In genomic region chr10:114938818-114939193, GRCh38 we compare ENCODE assay signal across 8 cellular contexts. TPM values are rescaled to one million over a fixed set of nuclear protein-coding genes. Genes with fewer than 3 reads are reported as not detected.
DNase-seq lines count a peak whose midpoint lies in the region; ATAC-seq and TF ChIP-seq lines count a peak whose summit lies in the region.

No MANE protein-coding gene starts in this region.

- H3K18ac ChIP-seq in mesenchymal stem cell (ENCODE audit: low read depth in 1 of 2, low read length in 2 of 2): peak overlapping the region in 1 of 2 experiments; percentile 94

- peak overlapping the region; percentile 38 for H3K4me2 ChIP-seq in mesenchymal stem cell (ENCODE audit: low read length, poor library complexity, severe bottlenecking)

- no peak overlapping the region for H2BK5ac ChIP-seq in mesenchymal stem cell (ENCODE audit: low read depth, low read length, poor library complexity, severe bottlenecking)

- no peak overlapping the region for H2BK12ac ChIP-seq in mesenchymal stem cell (ENCODE audit: low read length in 2 of 2)

- peaks cover 8% of the 10 kb centered on the region for H3K36me3 Mint-ChIP-seq in activated naive CD4-positive, alpha-beta T cell treated with anti-CD3 and anti-CD28 coated beads, Interleukin-2, amount 50 U/mL, for 24 hours

- no peak overlapping the region for H2AK5ac ChIP-seq in mesenchymal stem cell (ENCODE audit: low read length, severe bottlenecking)

- no peaks in the 10 kb centered on the region for H3K27me3 ChIP-seq in mesenchymal stem cell (ENCODE audit: control insufficient read depth in 1 of 2, insufficient read depth in 1 of 2, low read length in 2 of 2)

- H3K27ac ChIP-seq in mesenchymal stem cell (ENCODE audit: low read length, poor library complexity, severe bottlenecking) (no peak overlapping the region), urinary bladder (ENCODE audit: low read depth) (no peak overlapping the region)

- peaks cover 31% of the 10 kb centered on the region for H3K4me1 Mint-ChIP-seq in activated naive CD4-positive, alpha-beta T cell treated with anti-CD3 and anti-CD28 coated beads, Interleukin-2, amount 50 U/mL, for 24 hours

- no peak overlapping the region for H2BK120ac ChIP-seq in mesenchymal stem cell (ENCODE audit: low read depth, low read length)

- DNase-seq in activated naive CD4-positive, alpha-beta T cell (lab: John Stamatoyannopoulos, UW): no peak
- no peak for DNase-seq in astrocyte of the spinal cord (ENCODE audit: low read depth, low spot score)
- no peak for DNase-seq in mesenchymal stem cell
- no peak for DNase-seq in mesenteric fat pad (ENCODE audit: low spot score)

- H2BK15ac ChIP-seq in mesenchymal stem cell (ENCODE audit: low read depth, poor library complexity, severe bottlenecking): no peak overlapping the region

- no peak overlapping the region for H2AFZ ChIP-seq in mesenchymal stem cell (ENCODE audit: low read depth, low read length)

- in situ Hi-C loops in astrocyte of the spinal cord (cut with HindIII; ENCODE audit: low sequenced_read_pairs): no loop called here

- no peak for TF ChIP-seq CTCF in astrocyte of the spinal cord (IDR thresholded peaks at IDR 0.05; ENCODE audit: low read depth, low read length)

- H3K27me3 Mint-ChIP-seq in activated naive CD4-positive, alpha-beta T cell treated with anti-CD3 and anti-CD28 coated beads, Interleukin-2, amount 50 U/mL, for 24 hours: no peaks in the 10 kb centered on the region

- H3K9me3 ChIP-seq in mesenchymal stem cell (ENCODE audit: control insufficient read depth, low read length): no peaks in the 10 kb centered on the region

- H3K79me1 ChIP-seq in mesenchymal stem cell (replicated peaks; ENCODE audit: low read length, poor library complexity, severe bottlenecking): peaks cover 16% of the 10 kb centered on the region

- H3K9me3 Mint-ChIP-seq in activated naive CD4-positive, alpha-beta T cell treated with anti-CD3 and anti-CD28 coated beads, Interleukin-2, amount 50 U/mL, for 24 hours: no peaks in the 10 kb centered on the region

- no peak overlapping the region for H3K23ac ChIP-seq in mesenchymal stem cell (ENCODE audit: low read length in 2 of 2)

- H3K4ac ChIP-seq in mesenchymal stem cell (ENCODE audit: low read depth in 1 of 2, low read length in 2 of 2): peak overlapping the region in 1 of 2 experiments; percentile 95

- WGBS in mesenchymal stem cell: 62% methylated on average over 4 of the region's 6 CpGs
- WGBS in urinary bladder: 12% methylated on average over 6 of the region's 6 CpGs

- H3K4me1 ChIP-seq in mesenchymal stem cell (ENCODE audit: control insufficient read depth, insufficient read depth, low read depth, low read length) (peaks cover 3% of the 10 kb centered on the region), urinary bladder (ENCODE audit: insufficient read depth) (no peaks in the 10 kb centered on the region)

- no peak for ATAC-seq in HG03442 (IDR thresholded peaks at IDR 0.05; ENCODE audit: unreplicated experiment)
- ATAC-seq in HG02870 (IDR thresholded peaks at IDR 0.05; ENCODE audit: unreplicated experiment): no peak

- peak overlapping the region; percentile 94 for H3K27ac Mint-ChIP-seq in activated naive CD4-positive, alpha-beta T cell treated with anti-CD3 and anti-CD28 coated beads, Interleukin-2, amount 50 U/mL, for 24 hours

- no peak overlapping the region for H4K91ac ChIP-seq in mesenchymal stem cell (ENCODE audit: low read length)

- H3K14ac ChIP-seq in mesenchymal stem cell (ENCODE audit: low read length in 2 of 2): no peak overlapping the region

- H3K36me3 ChIP-seq in mesenchymal stem cell (ENCODE audit: control insufficient read depth in 1 of 2, insufficient read depth in 2 of 2, low read depth in 1 of 2, low read length in 2 of 2): peaks cover 10 to 19% of the 10 kb centered on the region in 2 experiments
- no peaks in the 10 kb centered on the region for H3K36me3 ChIP-seq in urinary bladder (ENCODE audit: insufficient read depth)

- H3K4me3 ChIP-seq in astrocyte of the spinal cord (ENCODE audit: low read depth, low read length) (peak overlapping the region; percentile 96), mesenchymal stem cell (ENCODE audit: insufficient read depth in 1 of 2, low read depth in 1 of 2, low read length in 2 of 2) (peak overlapping the region; percentile 91 to 95), urinary bladder (ENCODE audit: low read depth, low read length) (peak overlapping the region; percentile 83)

- H4K8ac ChIP-seq in mesenchymal stem cell (ENCODE audit: low read length): no peak overlapping the region

- H3K9ac ChIP-seq in mesenchymal stem cell (ENCODE audit: low read length): peak overlapping the region; percentile 96

- H3K4me3 Mint-ChIP-seq in activated naive CD4-positive, alpha-beta T cell treated with anti-CD3 and anti-CD28 coated beads, Interleukin-2, amount 50 U/mL, for 24 hours: peak overlapping the region; percentile 96

RNA-seq across cellular contexts. Expression of gene TRUB1, which starts 0.8 kb away (rescaled TPM):
- 13.5 TPM for polyA plus RNA-seq in mesenchymal stem cell (2013, experiment 1 of 2)
- 14.5 TPM for polyA plus RNA-seq in mesenchymal stem cell (2013, experiment 2 of 2)
- total RNA-seq in urinary bladder (39.0 TPM), mesenteric fat pad (5.2 TPM)
- polyA plus RNA-seq in urinary bladder: 10.4 TPM
